Comparison of ENCODE assay signal across 17 cellular contexts in genomic region chr3:58403513-58404109, GRCh38.
"Had no signal": no experiment of that assay in that cellular context is flagged by ENCODE, and none has a peak within 500 bp of the region (broad histone marks: within the 10 kb centered on the region; RNA-seq: fewer than 3 reads in every experiment).

No MANE protein-coding gene starts in this region.

- H3K27ac ChIP-seq: foreskin keratinocyte, heart left ventricle, pancreas, thoracic aorta had no signal

- FAIRE-seq: pancreas, urothelium cell line had no signal

- ATAC-seq: stimulated activated naive CD8-positive, alpha-beta T cell treated with anti-CD3 and anti-CD28 coated beads, Interleukin-15, amount 100 ng/mL, for 72 hours had no signal

- H3K4me1 ChIP-seq: foreskin keratinocyte, pancreas had no signal

- H3K9me3 Mint-ChIP-seq: activated CD4-positive, alpha-beta T cell treated with anti-CD3 and anti-CD28 coated beads, Interleukin-2, amount 10 ng/mL, durations not matched to agents 7 days and 5 days; activated naive CD4-positive, alpha-beta T cell treated with anti-CD3 and anti-CD28 coated beads, Interleukin-2, amount 10 ng/mL, durations not matched to agents 7 days and 5 days; activated T-helper 2 cell treated with anti-CD3 and anti-CD28 coated beads, Interferon-gamma antibody, Interleukin-2, Interleukin-4, amounts not matched to agents 10 μg/mL and 5 μg/mL and 100 μg/mL, durations not matched to agents 14 hours and 24 hours and 36 hours; central memory CD8-positive, alpha-beta T cell; dendritic cell treated with granulocyte-macrophage colony-stimulating factor and Interleukin-4, amounts not matched to agents 40 ng/mL and 50 ng/mL, for 4 days; neural crest cell; stimulated activated naive CD8-positive, alpha-beta T cell treated with anti-CD3 and anti-CD28 coated beads, Interleukin-15, amount 100 ng/mL, for 72 hours; T-helper 1 cell treated with Interleukin-12 subunit alpha and Interleukin-12 subunit beta and Interleukin-4 antibody, amounts not matched to agents 30 μg/mL and 1 μg/mL, for 36 hours had no signal

- DNase-seq: activated CD4-positive, alpha-beta T cell treated with anti-CD3 and anti-CD28 coated beads, Interleukin-2, amount 10 ng/mL, durations not matched to agents 7 days and 5 days; activated CD4-positive, CD25-positive, alpha-beta regulatory T cell; activated CD8-positive, alpha-beta memory T cell treated with anti-CD3 and anti-CD28 coated beads for 24 hours; activated naive CD4-positive, alpha-beta T cell treated with anti-CD3 and anti-CD28 coated beads, Interleukin-2, amount 10 ng/mL, durations not matched to agents 7 days and 5 days; activated T-cell treated with anti-CD3 and anti-CD28 coated beads for 4 hours; heart left ventricle; pancreas; stimulated activated CD4-positive, alpha-beta T cell treated with anti-CD3 and anti-CD28 coated beads, Interleukin-4, amount 100 ng/mL, for 1 hour; stimulated activated naive CD8-positive, alpha-beta T cell treated with anti-CD3 and anti-CD28 coated beads, Interleukin-15, amount 100 ng/mL, for 72 hours had no signal

- H3K4me1 Mint-ChIP-seq: central memory CD8-positive, alpha-beta T cell; stimulated activated naive CD8-positive, alpha-beta T cell treated with anti-CD3 and anti-CD28 coated beads, Interleukin-15, amount 100 ng/mL, for 72 hours had no signal

- H3K4me3 ChIP-seq: heart left ventricle, pancreas, thoracic aorta had no signal

- H3K4me3 Mint-ChIP-seq: activated CD4-positive, alpha-beta T cell treated with anti-CD3 and anti-CD28 coated beads, Interleukin-2, amount 10 ng/mL, durations not matched to agents 7 days and 5 days; activated naive CD4-positive, alpha-beta T cell treated with anti-CD3 and anti-CD28 coated beads, Interleukin-2, amount 10 ng/mL, durations not matched to agents 7 days and 5 days; central memory CD8-positive, alpha-beta T cell; dendritic cell treated with granulocyte-macrophage colony-stimulating factor and Interleukin-4, amounts not matched to agents 40 ng/mL and 50 ng/mL, for 4 days; neural crest cell; stimulated activated naive CD8-positive, alpha-beta T cell treated with anti-CD3 and anti-CD28 coated beads, Interleukin-15, amount 100 ng/mL, for 72 hours; T-helper 1 cell treated with Interleukin-12 subunit alpha and Interleukin-12 subunit beta and Interleukin-4 antibody, amounts not matched to agents 30 μg/mL and 1 μg/mL, for 36 hours had no signal

- H3K9me3 ChIP-seq: heart left ventricle, pancreas, thoracic aorta had no signal

- H3K27ac Mint-ChIP-seq: activated CD4-positive, alpha-beta T cell treated with anti-CD3 and anti-CD28 coated beads, Interleukin-2, amount 10 ng/mL, durations not matched to agents 7 days and 5 days; activated naive CD4-positive, alpha-beta T cell treated with anti-CD3 and anti-CD28 coated beads, Interleukin-2, amount 10 ng/mL, durations not matched to agents 7 days and 5 days; dendritic cell treated with granulocyte-macrophage colony-stimulating factor and Interleukin-4, amounts not matched to agents 40 ng/mL and 50 ng/mL, for 4 days; stimulated activated naive CD8-positive, alpha-beta T cell treated with anti-CD3 and anti-CD28 coated beads, Interleukin-15, amount 100 ng/mL, for 72 hours had no signal

- H3K27me3 ChIP-seq: foreskin keratinocyte, heart left ventricle, pancreas had no signal

- H3K27me3 Mint-ChIP-seq: activated CD4-positive, alpha-beta T cell treated with anti-CD3 and anti-CD28 coated beads, Interleukin-2, amount 10 ng/mL, durations not matched to agents 7 days and 5 days; activated naive CD4-positive, alpha-beta T cell treated with anti-CD3 and anti-CD28 coated beads, Interleukin-2, amount 10 ng/mL, durations not matched to agents 7 days and 5 days; central memory CD8-positive, alpha-beta T cell; dendritic cell treated with granulocyte-macrophage colony-stimulating factor and Interleukin-4, amounts not matched to agents 40 ng/mL and 50 ng/mL, for 4 days; stimulated activated naive CD8-positive, alpha-beta T cell treated with anti-CD3 and anti-CD28 coated beads, Interleukin-15, amount 100 ng/mL, for 72 hours had no signal
